Comparison of ENCODE assay signal across 31 cellular contexts in genomic region chr6:165735065-165735464, GRCh38.
"Had no signal": no experiment of that assay in that cellular context is flagged by ENCODE, and none has a peak within 500 bp of the region (broad histone marks: within the 10 kb centered on the region; RNA-seq: fewer than 3 reads in every experiment).

No MANE protein-coding gene starts in this region.

- H3K4me1 Mint-ChIP-seq: naive B cell; naive thymus-derived CD8-positive, alpha-beta T cell; neural progenitor cell; stimulated activated naive B cell treated with anti-CD40 and anti-IgM and Interleukin-4, amounts not matched to agents 10 μg/mL and 1 μg/mL and 100 μg/mL, for 72 hours had no signal

- H3K9ac ChIP-seq: neural progenitor cell, parathyroid adenoma had no signal

- H3K27ac Mint-ChIP-seq: naive B cell; naive thymus-derived CD8-positive, alpha-beta T cell; nephron progenitor cell; neural progenitor cell; progenitor cell of endocrine pancreas; stimulated activated naive B cell treated with anti-CD40 and anti-IgM and Interleukin-4, amounts not matched to agents 10 μg/mL and 1 μg/mL and 100 μg/mL, for 72 hours; stimulated activated naive CD8-positive, alpha-beta T cell treated with anti-CD3 and anti-CD28 coated beads, Interleukin-15, Interleukin-2, amounts not matched to agents 100 ng/mL and 50 ng/mL, for 24 hours had no signal

- FAIRE-seq: urothelium cell line had no signal

- H3K27ac ChIP-seq: neural progenitor cell, ovary, parathyroid adenoma, psoas muscle, skin epidermis, spleen, stomach, thoracic aorta, thyroid gland, tibial nerve, upper lobe of left lung, vagina had no signal

- H3K27me3 Mint-ChIP-seq: naive B cell; stimulated activated naive B cell treated with anti-CD40 and anti-IgM and Interleukin-4, amounts not matched to agents 10 μg/mL and 1 μg/mL and 100 μg/mL, for 72 hours; stimulated activated naive CD8-positive, alpha-beta T cell treated with anti-CD3 and anti-CD28 coated beads, Interleukin-15, Interleukin-2, amounts not matched to agents 100 ng/mL and 50 ng/mL, for 24 hours had no signal

- H2AFZ ChIP-seq: neural progenitor cell, parathyroid adenoma had no signal

- H3K36me3 Mint-ChIP-seq: naive B cell; neural progenitor cell; stimulated activated naive B cell treated with anti-CD40 and anti-IgM and Interleukin-4, amounts not matched to agents 10 μg/mL and 1 μg/mL and 100 μg/mL, for 72 hours had no signal

- H3K4me3 Mint-ChIP-seq: naive thymus-derived CD8-positive, alpha-beta T cell; nephron progenitor cell; neural progenitor cell; stimulated activated naive B cell treated with anti-CD40 and anti-IgM and Interleukin-4, amounts not matched to agents 10 μg/mL and 1 μg/mL and 100 μg/mL, for 72 hours; stimulated activated naive CD8-positive, alpha-beta T cell treated with anti-CD3 and anti-CD28 coated beads, Interleukin-15, Interleukin-2, amounts not matched to agents 100 ng/mL and 50 ng/mL, for 24 hours had no signal

- H3K79me2 ChIP-seq: parathyroid adenoma had no signal

- H3K9me3 ChIP-seq: ovary, thyroid gland, upper lobe of left lung, vagina had no signal

- H3K4me3 ChIP-seq: neural progenitor cell, ovary, psoas muscle, skin epidermis, smooth muscle cell, spleen, stomach, thoracic aorta, thyroid gland, tibial nerve, upper lobe of left lung, vagina had no signal

- DNase-seq: naive B cell; naive thymus-derived CD8-positive, alpha-beta T cell; nephron progenitor cell; occipital lobe; ovary; posterior cingulate gyrus; psoas muscle; right cardiac atrium; spleen; stimulated activated CD4-positive, alpha-beta T cell treated with anti-CD3 and anti-CD28 coated beads, Interleukin-12 subunit alpha, Interleukin-12 subunit beta, amount 100 ng/mL, for 4 hours; stimulated activated CD4-positive, alpha-beta T cell treated with anti-CD3 and anti-CD28 coated beads, Interleukin-1b, Interleukin-23, amount 100 ng/mL, for 48 hours; stimulated activated CD4-positive, alpha-beta T cell treated with anti-CD3 and anti-CD28 coated beads, Interleukin-4, amount 100 ng/mL, for 1 hour; stimulated activated CD4-positive, alpha-beta T cell treated with anti-CD3 and anti-CD28 coated beads, Interleukin-4, amount 100 ng/mL, for 4 hours; stimulated activated CD8-positive, alpha-beta memory T cell treated with anti-CD3 and anti-CD28 coated beads, Interleukin-4, amount 100 ng/mL, for 48 hours; stimulated activated naive B cell treated with anti-CD40 and anti-IgM and Interleukin-4, amounts not matched to agents 10 μg/mL and 1 μg/mL and 100 μg/mL, for 72 hours; stimulated activated naive CD4-positive, alpha-beta T cell treated with Interleukin-2 at 50 U/mL for 16 hours; stomach; thyroid gland; trophoblast cell; upper lobe of left lung had no signal

- ATAC-seq: naive thymus-derived CD8-positive, alpha-beta T cell; psoas muscle; right cardiac atrium; sciatic nerve; stimulated activated naive B cell treated with anti-CD40 and anti-IgM and Interleukin-4, amounts not matched to agents 10 μg/mL and 1 μg/mL and 100 μg/mL, for 72 hours had no signal

- H3K36me3 ChIP-seq: neural progenitor cell, ovary, spleen, stomach, thoracic aorta, thyroid gland, tibial nerve, upper lobe of left lung, vagina had no signal

- H3K4me1 ChIP-seq: neural progenitor cell, parathyroid adenoma, psoas muscle, spleen, stomach, tibial nerve, upper lobe of left lung, vagina had no signal

- H3K4me2 ChIP-seq: neural progenitor cell, smooth muscle cell had no signal

- H3K27me3 ChIP-seq: neural progenitor cell, ovary, stomach, thyroid gland, tibial nerve, upper lobe of left lung, vagina had no signal
